ENCODE assay signal across 8 cellular contexts in genomic region chrX:123731987-123732678, GRCh38. TPM values are rescaled to one million over a fixed set of nuclear protein-coding genes. Genes with fewer than 3 reads are reported as not detected.
DNase-seq lines count a peak whose midpoint lies in the region; ATAC-seq and TF ChIP-seq lines count a peak whose summit lies in the region.

No MANE protein-coding gene starts in this region.

- H3K4me3 Mint-ChIP-seq in natural killer cell treated with Interleukin-12 subunit alpha and Interleukin-12 subunit beta and Interleukin-15 and Interleukin-18, amount 100 ng/mL, for 72 hours: peak overlapping the region; percentile 98

- ATAC-seq in HG03103 (IDR thresholded peaks at IDR 0.05; ENCODE audit: low read depth, unreplicated experiment): peak; percentile 8
- ATAC-seq in natural killer cell treated with Interleukin-12 subunit alpha and Interleukin-12 subunit beta and Interleukin-15 and Interleukin-18, amount 100 ng/mL, for 72 hours: peak; percentile 61 to 72

- H3K36me3 Mint-ChIP-seq in natural killer cell treated with Interleukin-12 subunit alpha and Interleukin-12 subunit beta and Interleukin-15 and Interleukin-18, amount 100 ng/mL, for 72 hours: peaks cover 6% of the 10 kb centered on the region

- peak; percentile 14 for DNase-seq in A673 (ENCODE audit: low spot score)
- peak; percentile 9 for DNase-seq in WERI-Rb-1
- peak; percentile 56 to 67 for DNase-seq in erythroblast (lab: John Stamatoyannopoulos, UW)
- peak; percentile 71 for DNase-seq in natural killer cell treated with Interleukin-12 subunit alpha and Interleukin-12 subunit beta and Interleukin-15 and Interleukin-18, amount 100 ng/mL, for 72 hours (ENCODE audit: low spot score)
- no peak for DNase-seq in NCI-H1048 (lab: John Stamatoyannopoulos, UW)
- no peak for DNase-seq in amniotic stem cell (lab: John Stamatoyannopoulos, UW)

- no peaks in the 10 kb centered on the region for H3K9me3 ChIP-seq in A673 (ENCODE audit: low read depth, low read length, poor library complexity, severe bottlenecking)
- H3K9me3 ChIP-seq in WERI-Rb-1 (ENCODE audit: severe bottlenecking): peaks cover 8% of the 10 kb centered on the region

- H3K4me1 Mint-ChIP-seq in natural killer cell treated with Interleukin-12 subunit alpha and Interleukin-12 subunit beta and Interleukin-15 and Interleukin-18, amount 100 ng/mL, for 72 hours (ENCODE audit: low read depth in 2 of 2): peaks cover 17 to 21% of the 10 kb centered on the region in 2 donors

- BruUV-seq in A673 (replicated peaks; lab: Mats Ljungman, UMichigan): TSS peak; percentile 61

- no peak for TF ChIP-seq POLR2A in erythroblast (IDR thresholded peaks at IDR 0.05; ENCODE audit: low read length)

- POLR2A ChIA-PET in A673 (lab: Charles Lee; ENCODE audit: low non-redundant PET): no interaction called here

- H3K9me3 Mint-ChIP-seq in natural killer cell treated with Interleukin-12 subunit alpha and Interleukin-12 subunit beta and Interleukin-15 and Interleukin-18, amount 100 ng/mL, for 72 hours: no peaks in the 10 kb centered on the region

- H3K27ac Mint-ChIP-seq in natural killer cell treated with Interleukin-12 subunit alpha and Interleukin-12 subunit beta and Interleukin-15 and Interleukin-18, amount 100 ng/mL, for 72 hours: peak overlapping the region; percentile 85 to 94

- H3K27ac ChIP-seq in A673 (ENCODE audit: low read depth, low read length, poor library complexity, severe bottlenecking) (peak overlapping the region; percentile 90), WERI-Rb-1 (peak overlapping the region; percentile 90)

- H3K27me3 ChIP-seq in A673 (replicated peaks; ENCODE audit: insufficient read depth, low read depth, low read length, poor library complexity) (no peaks in the 10 kb centered on the region), WERI-Rb-1 (ENCODE audit: insufficient read depth, low read depth, severe bottlenecking) (peaks cover 6% of the 10 kb centered on the region)

- H3K36me3 ChIP-seq in A673 (ENCODE audit: insufficient read depth, low read length, poor library complexity, severe bottlenecking) (no peaks in the 10 kb centered on the region), WERI-Rb-1 (0 out of 2 replicates have a peak, but pooled peaks cover 3% of the 10 kb centered on the region)

- H3K4me1 ChIP-seq in A673 (ENCODE audit: insufficient read depth, low read length, poor library complexity, severe bottlenecking): peaks cover 6% of the 10 kb centered on the region

- H3K4me3 ChIP-seq in A673 (ENCODE audit: low read depth, low read length, poor library complexity, severe bottlenecking) (peak overlapping the region; percentile 86), GM12875 (ENCODE audit: low read depth, low read length) (peak overlapping the region; percentile 72), WERI-Rb-1 (ENCODE audit: low read depth, low read length) (peak overlapping the region; percentile 65)

- intact Hi-C loops in A673 (cut with micrococcal nuclease; ENCODE audit: unreplicated experiment): loop anchor here (10.0 kb wide), 1 partner anchor 127 kb away; no protein-coding TSS in a partner anchor

- CTCF ChIA-PET in A673 (lab: Charles Lee): no interaction called here

- H3K27me3 Mint-ChIP-seq in natural killer cell treated with Interleukin-12 subunit alpha and Interleukin-12 subunit beta and Interleukin-15 and Interleukin-18, amount 100 ng/mL, for 72 hours: no peaks in the 10 kb centered on the region

- no peak for TF ChIP-seq CTCF in A673 (conservative IDR thresholded peaks at IDR 0.05; ENCODE audit: low read depth, low read length)
- TF ChIP-seq CTCF in GM12875 (IDR thresholded peaks at IDR 0.05; ENCODE audit: borderline replicate concordance, insufficient read depth, low read depth, low read length): no peak
- no peak for TF ChIP-seq CTCF in WERI-Rb-1 (IDR thresholded peaks at IDR 0.05; ENCODE audit: low read depth, low read length)

RNA-seq across cellular contexts. Expression of gene THOC2, which starts 0.7 kb away (rescaled TPM):
- 103 and 104 TPM in 2 replicates for total RNA-seq in A673 (2021)
- total RNA-seq in natural killer cell treated with Interleukin-12 subunit alpha and Interleukin-12 subunit beta and Interleukin-15 and Interleukin-18, amount 100 ng/mL, for 72 hours: 10 to 100 TPM; 96.5 to 98.2 TPM

Comparison
In these comparisons a context has a peak if more than half of its experiments do, and no peak if none do; other contexts are left out.
1. DNase-seq: peak in A673 (single experiment), WERI-Rb-1 (single experiment), erythroblast (2 of 2) and natural killer cell treated with Interleukin-12 subunit alpha and Interleukin-12 subunit beta and Interleukin-15 and Interleukin-18, amount 100 ng/mL, for 72 hours (single experiment); none in NCI-H1048 (single experiment) and amniotic stem cell (single experiment).
2. Peak in every context shown above with its lines, with median percentiles within 50 percentile points of each other: H3K4me3 ChIP-seq.